Comparison of ENCODE assay signal across 20 cellular contexts in the genomic region with DNA sequence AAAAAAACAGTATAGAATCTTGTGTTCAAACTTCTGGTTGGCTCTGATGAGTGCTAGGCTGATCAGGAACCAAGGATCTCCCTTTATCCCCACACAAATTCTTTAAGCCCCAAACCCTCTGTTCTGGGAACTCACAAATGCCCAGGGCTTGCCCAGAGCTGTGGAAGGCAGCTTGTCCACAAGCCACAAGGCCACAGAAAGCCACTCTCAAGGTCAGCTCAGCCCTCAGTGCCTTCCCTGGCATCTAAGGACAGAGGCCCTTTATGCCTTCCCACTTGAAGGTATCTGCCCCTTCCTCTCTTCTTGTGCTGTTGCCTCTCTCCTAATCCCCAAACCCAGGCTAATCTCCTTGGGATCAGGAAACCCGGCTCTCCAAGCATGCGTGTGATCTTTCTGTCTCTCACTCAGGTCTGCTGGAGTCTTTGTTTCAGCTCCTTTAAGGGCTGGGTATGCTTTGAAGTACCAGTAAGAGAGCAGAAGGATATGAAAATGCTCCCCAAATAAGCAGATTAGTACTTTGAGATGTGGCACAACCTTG.
"Had no signal": no experiment of that assay in that cellular context is flagged by ENCODE, and none has a peak within 500 bp of the region (broad histone marks: within the 10 kb centered on the region; RNA-seq: fewer than 3 reads in every experiment).

No MANE protein-coding gene starts in this region.

- H3K9me3 Mint-ChIP-seq: effector memory CD8-positive, alpha-beta T cell had no signal

- ATAC-seq: effector memory CD8-positive, alpha-beta T cell; gastroesophageal sphincter; left colon; left ventricle myocardium superior; naive thymus-derived CD8-positive, alpha-beta T cell; psoas muscle; right lobe of liver; stimulated activated memory B cell treated with anti-CD40 and anti-IgM and Interleukin-4, amounts not matched to agents 10 μg/mL and 1 μg/mL and 100 μg/mL, for 72 hours had no signal

- H3K4me1 Mint-ChIP-seq: naive thymus-derived CD8-positive, alpha-beta T cell; stimulated activated memory B cell treated with anti-CD40 and anti-IgM and Interleukin-4, amounts not matched to agents 10 μg/mL and 1 μg/mL and 100 μg/mL, for 72 hours had no signal

- H3K4me3 Mint-ChIP-seq: effector memory CD8-positive, alpha-beta T cell; naive thymus-derived CD8-positive, alpha-beta T cell; stimulated activated memory B cell treated with anti-CD40 and anti-IgM and Interleukin-4, amounts not matched to agents 10 μg/mL and 1 μg/mL and 100 μg/mL, for 72 hours; stimulated activated naive CD8-positive, alpha-beta T cell treated with anti-CD3 and anti-CD28 coated beads, Interleukin-15, Interleukin-2, amounts not matched to agents 100 ng/mL and 50 ng/mL, for 24 hours had no signal

- H3K27me3 Mint-ChIP-seq: stimulated activated naive CD8-positive, alpha-beta T cell treated with anti-CD3 and anti-CD28 coated beads, Interleukin-15, Interleukin-2, amounts not matched to agents 100 ng/mL and 50 ng/mL, for 24 hours had no signal

- H3K27ac Mint-ChIP-seq: effector memory CD8-positive, alpha-beta T cell; naive thymus-derived CD8-positive, alpha-beta T cell; stimulated activated memory B cell treated with anti-CD40 and anti-IgM and Interleukin-4, amounts not matched to agents 10 μg/mL and 1 μg/mL and 100 μg/mL, for 72 hours; stimulated activated naive CD8-positive, alpha-beta T cell treated with anti-CD3 and anti-CD28 coated beads, Interleukin-15, Interleukin-2, amounts not matched to agents 100 ng/mL and 50 ng/mL, for 24 hours had no signal

- DNase-seq: effector memory CD8-positive, alpha-beta T cell; esophagus squamous epithelium; foreskin fibroblast; left colon; left ventricle myocardium superior; naive thymus-derived CD8-positive, alpha-beta T cell; occipital lobe; psoas muscle; retina; right lobe of liver; spleen; stimulated activated CD4-positive, alpha-beta T cell treated with anti-CD3 and anti-CD28 coated beads, Interleukin-15, amount 100 ng/mL, for 24 hours; stimulated activated CD4-positive, alpha-beta T cell treated with anti-CD3 and anti-CD28 coated beads, Interleukin-1b, Interleukin-23, amount 100 ng/mL, for 48 hours; stimulated activated CD4-positive, alpha-beta T cell treated with anti-CD3 and anti-CD28 coated beads, Interleukin-4, amount 100 ng/mL, for 24 hours; tibial artery; upper lobe of left lung; uterus had no signal

- H3K36me3 Mint-ChIP-seq: stimulated activated memory B cell treated with anti-CD40 and anti-IgM and Interleukin-4, amounts not matched to agents 10 μg/mL and 1 μg/mL and 100 μg/mL, for 72 hours had no signal
